In genomic region chr12:64451687-64452558, GRCh38 we compare ENCODE assay signal across 7 cellular contexts. TPM values are rescaled to one million over a fixed set of nuclear protein-coding genes. Genes with fewer than 3 reads are reported as not detected.
DNase-seq lines count a peak whose midpoint lies in the region; ATAC-seq, FAIRE-seq and TF ChIP-seq lines count a peak whose summit lies in the region.

Gene TBK1 (plus strand): TSS chr12:64452120. CDS start chr12:64455871, 3,751 bp downstream.

- SMC1A ChIA-PET in GM12878 (lab: Charles Lee; ENCODE audit: uncharacterized antibody, unreplicated experiment), result interaction anchor here (2.2 kb wide), 1 partner anchor 15 kb away, joined by 9 read pairs; no protein-coding TSS in a partner anchor

- H3K27me3 ChIP-seq in GM12878 (replicated peaks in 1 of 2; ENCODE audit: control insufficient read depth in 2 of 2, insufficient read depth in 2 of 2, low read length in 1 of 2) (no peaks in the 10 kb centered on the region), gastrocnemius medialis (no peaks in the 10 kb centered on the region)

- H3K4me1 ChIP-seq in GM12878 (ENCODE audit: control insufficient read depth, insufficient read depth, low read length) (peaks cover 1% of the 10 kb centered on the region; the same call in 1 of the 2 replicates), gastrocnemius medialis (peaks cover 12 to 16% of the 10 kb centered on the region in 2 donors)

- H3K4me3 ChIP-seq in GM12878, result peak within 1 kb of the TSS; percentile 97
- H3K4me3 ChIP-seq in gastrocnemius medialis, result peak within 1 kb of the TSS; percentile 80 to 99 (median 90)

- no peak for TF ChIP-seq RAD21 in GM12878 (IDR thresholded peaks at IDR 0.05; ENCODE audit: insufficient read depth, low read depth, low read length)

- ATAC-seq in GM18499 (IDR thresholded peaks at IDR 0.05; ENCODE audit: insufficient read depth, unreplicated experiment), result peak; percentile 62
- ATAC-seq in HG02840 (IDR thresholded peaks at IDR 0.05; ENCODE audit: low FRiP score, unreplicated experiment), result peak; percentile 89
- peak; percentile 92 for ATAC-seq in GM12878
- peak; percentile 97 to 98 for ATAC-seq in gastrocnemius medialis

- RAD21 ChIA-PET in GM12878 (lab: Charles Lee; ENCODE audit: unreplicated experiment), result no interaction called here

- no peak for TF ChIP-seq CTCF in GM12878 (IDR thresholded peaks at IDR 0.05 in 2 of 3, conservative IDR thresholded peaks at IDR 0.05 in 1 of 3; ENCODE audit: control insufficient read depth in 2 of 3, extremely low read depth in 1 of 3, insufficient read depth in 1 of 3, low read depth in 3 of 3, low read length in 3 of 3)
- peak in 4 of 5 experiments; percentile 9 to 34 (median 20) for TF ChIP-seq CTCF in gastrocnemius medialis (IDR thresholded peaks at IDR 0.05 in 4 of 5, conservative IDR thresholded peaks at IDR 0.05 in 1 of 5)

- CTCF ChIA-PET in GM12878 (lab: Yijun Ruan, JAX), result interaction anchor here (1.4 kb wide), 1 partner anchor 48 kb away, joined by 3 read pairs; no protein-coding TSS in a partner anchor

- H3K9me3 ChIP-seq in GM12878 (replicated peaks; ENCODE audit: control insufficient read depth, insufficient read depth, low read length), result no peaks in the 10 kb centered on the region
- H3K9me3 ChIP-seq in gastrocnemius medialis, result no peaks in the 10 kb centered on the region

- FAIRE-seq in GM12878 (lab: Jason Lieb, UNC), result peak; percentile 7

- peaks cover 53% of the 10 kb centered on the region for H3K79me2 ChIP-seq in GM12878 (ENCODE audit: control insufficient read depth, insufficient read depth, low read length)

- TF ChIP-seq EP300 in GM12878 (IDR thresholded peaks at IDR 0.05; ENCODE audit: borderline replicate concordance in 1 of 2, control insufficient read depth in 1 of 2, low read depth in 2 of 2, low read length in 2 of 2), result no peak

- H4K20me1 ChIP-seq in GM12878 (ENCODE audit: control insufficient read depth, insufficient read depth), result no peaks in the 10 kb centered on the region

- in situ Hi-C loops in GM12878 (cut with MboI) (no loop called here), gastrocnemius medialis (cut with MboI; ENCODE audit: low sequenced_read_pairs in 4 of 4) (no loop called here)

- peak within 1 kb of the TSS; percentile 98 for H2AFZ ChIP-seq in GM12878 (ENCODE audit: control insufficient read depth, low read depth, low read length)

- TF ChIP-seq POLR2A in GM12878 (IDR thresholded peaks at IDR 0.05; ENCODE audit: low read depth, low read length) (peak; percentile 83), gastrocnemius medialis (IDR thresholded peaks at IDR 0.05) (peak; percentile 90 to 94)

- POLR2A ChIA-PET in GM12878 (lab: Charles Lee), result interaction anchor here (0.6 kb wide), 1 partner anchor 11 kb away, joined by 3 read pairs; no protein-coding TSS in a partner anchor

- intact Hi-C loops in GM12878 (cut with micrococcal nuclease; ENCODE audit: unreplicated experiment), result loop anchor here (1.0 to 5.0 kb wide), 3 partner anchors 48 to 230 kb away; partner anchors contain the start of genes KICS2, RASSF3 and XPOT
- intact Hi-C loops in gastrocnemius medialis (cut with DNase I; ENCODE audit: low total_unique reads), result loop anchor here (1.0 to 5.0 kb wide), 5 partner anchors 17 to 610 kb away; partner anchors contain the start of genes GNS, KICS2, SRGAP1 and XPOT

- BruUV-seq in GM12878 (replicated peaks; lab: Mats Ljungman, UMichigan), result no TSS peak

- H3K27ac ChIP-seq in GM12878 (ENCODE audit: control insufficient read depth, insufficient read depth), result peak within 1 kb of the TSS; percentile 88
- peak within 1 kb of the TSS; percentile 89 to 99 (median 95) for H3K27ac ChIP-seq in gastrocnemius medialis

- DNase-seq in NCI-H146 treated with DMSO at 0.1 percent for 48 hours (lab: John Stamatoyannopoulos, UW; ENCODE audit: unreplicated experiment), result peak; percentile 56
- peak; percentile 38 for DNase-seq in T-helper 9 cell
- peak; percentile 53 for DNase-seq in GM12878 (ENCODE audit: low read depth, low spot score)
- peak; percentile 23 for DNase-seq in iPS DF 19.7 (ENCODE audit: low read depth, low spot score)
- peak; percentile 77 to 91 for DNase-seq in gastrocnemius medialis

- H3K36me3 ChIP-seq in GM12878 (ENCODE audit: control insufficient read depth in 2 of 2, insufficient read depth in 2 of 2, low read length in 1 of 2) (peaks cover 2 to 14% of the 10 kb centered on the region in 2 experiments; a peak in 3 of 4 replicates), gastrocnemius medialis (peaks cover 0 to 28% of the 10 kb centered on the region in 2 donors)

- under 1% methylated on average over 86 of the region's 94 CpGs for WGBS in GM12878 (ENCODE audit: insufficient coverage, insufficient replicate concordance, low lambda C conversion rate, missing lambda C conversion rate)

- peak within 1 kb of the TSS; percentile 85 for H3K4me2 ChIP-seq in GM12878 (ENCODE audit: control insufficient read depth, insufficient read depth)

- peak within 1 kb of the TSS; percentile 93 for H3K9ac ChIP-seq in GM12878 (ENCODE audit: control insufficient read depth, insufficient read depth, low read length)

TF ChIP-seq in GM12878, 131 proteins besides CTCF, POLR2A, EP300 and RAD21 (continues in another document):
- TF ChIP-seq SPI1 (IDR thresholded peaks at IDR 0.05; ENCODE audit: borderline replicate concordance, insufficient read depth, low read depth, low read length), result no peak
- TF ChIP-seq IKZF2 (IDR thresholded peaks at IDR 0.05), result no peak
- TF ChIP-seq, protein P1, sequence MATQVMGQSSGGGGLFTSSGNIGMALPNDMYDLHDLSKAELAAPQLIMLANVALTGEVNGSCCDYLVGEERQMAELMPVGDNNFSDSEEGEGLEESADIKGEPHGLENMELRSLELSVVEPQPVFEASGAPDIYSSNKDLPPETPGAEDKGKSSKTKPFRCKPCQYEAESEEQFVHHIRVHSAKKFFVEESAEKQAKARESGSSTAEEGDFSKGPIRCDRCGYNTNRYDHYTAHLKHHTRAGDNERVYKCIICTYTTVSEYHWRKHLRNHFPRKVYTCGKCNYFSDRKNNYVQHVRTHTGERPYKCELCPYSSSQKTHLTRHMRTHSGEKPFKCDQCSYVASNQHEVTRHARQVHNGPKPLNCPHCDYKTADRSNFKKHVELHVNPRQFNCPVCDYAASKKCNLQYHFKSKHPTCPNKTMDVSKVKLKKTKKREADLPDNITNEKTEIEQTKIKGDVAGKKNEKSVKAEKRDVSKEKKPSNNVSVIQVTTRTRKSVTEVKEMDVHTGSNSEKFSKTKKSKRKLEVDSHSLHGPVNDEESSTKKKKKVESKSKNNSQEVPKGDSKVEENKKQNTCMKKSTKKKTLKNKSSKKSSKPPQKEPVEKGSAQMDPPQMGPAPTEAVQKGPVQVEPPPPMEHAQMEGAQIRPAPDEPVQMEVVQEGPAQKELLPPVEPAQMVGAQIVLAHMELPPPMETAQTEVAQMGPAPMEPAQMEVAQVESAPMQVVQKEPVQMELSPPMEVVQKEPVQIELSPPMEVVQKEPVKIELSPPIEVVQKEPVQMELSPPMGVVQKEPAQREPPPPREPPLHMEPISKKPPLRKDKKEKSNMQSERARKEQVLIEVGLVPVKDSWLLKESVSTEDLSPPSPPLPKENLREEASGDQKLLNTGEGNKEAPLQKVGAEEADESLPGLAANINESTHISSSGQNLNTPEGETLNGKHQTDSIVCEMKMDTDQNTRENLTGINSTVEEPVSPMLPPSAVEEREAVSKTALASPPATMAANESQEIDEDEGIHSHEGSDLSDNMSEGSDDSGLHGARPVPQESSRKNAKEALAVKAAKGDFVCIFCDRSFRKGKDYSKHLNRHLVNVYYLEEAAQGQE (IDR thresholded peaks at IDR 0.05; ENCODE audit: low read depth, low read length), result 0 out of 2 replicates have a peak, but pooled peaks have one; percentile 8
- TF ChIP-seq LARP7 (IDR thresholded peaks at IDR 0.05), result peak; percentile 96
- no peak; the same call in 1 of the 2 replicates for TF ChIP-seq CREB1 (IDR thresholded peaks at IDR 0.05; ENCODE audit: low read depth)
- TF ChIP-seq SREBF2 (IDR thresholded peaks at IDR 0.05; ENCODE audit: low read length), result no peak
- no peak for TF ChIP-seq CBFB (IDR thresholded peaks at IDR 0.05; ENCODE audit: low read depth)
- no peak for TF ChIP-seq SREBF1 (IDR thresholded peaks at IDR 0.05; ENCODE audit: low read length)

RNA-seq across cellular contexts. Expression of gene TBK1, which starts in this region (rescaled TPM):
- 102 and 103 TPM in 2 replicates for total RNA-seq in GM12878 (2013; cell fraction: nucleolus; rRNA removed)
- total RNA-seq in GM12878 (2014; rRNA removed) (36.1 and 43.8 TPM in 2 replicates), GM12878 (2014; rRNA removed; fragmentation: Illumina TruSeq; extraction: Trizol) (44.7 and 47.1 TPM in 2 replicates), GM12878 (2021) (22.6 and 28.5 TPM in 2 replicates), gastrocnemius medialis (10 to 100 TPM; 20.1 to 40.8 (median 27.6) TPM)
- polyA plus RNA-seq in GM12878 (2011; ENCODE audit: low read depth), result 8.6 TPM
- polyA plus RNA-seq in GM12878 (2011; rRNA removed) (40.2 and 74.6 TPM in 2 replicates), GM12878 (2014; fragmentation: Illumina TruSeq; extraction: Trizol) (39.2 and 48.0 TPM in 2 replicates), GM12878 (2014; fragmentation: Nextera tagmentation; extraction: Ambion mirVana) (10 to 100 TPM; 13.4 to 18.0 TPM), GM12878 (2014; rRNA removed) (24.7 and 31.0 TPM in 2 replicates), GM12878 (2016; fragmentation: Nextera tagmentation; extraction: Ambion mirVana) (10 to 100 TPM; 48.2 to 49.3 TPM)
- polyA plus RNA-seq in GM12878 (2011; cell fraction: cytosol; rRNA removed), result 7.5 and 8.4 TPM in 2 replicates
- polyA plus RNA-seq in GM12878 (2011; cell fraction: nucleus; rRNA removed), result 26.1 and 31.6 TPM in 2 replicates
- polyA plus RNA-seq in GM12878 (2012), result 17.2 and 21.2 TPM in 2 replicates
- 15.3 and 25.0 TPM in 2 replicates for polyA minus RNA-seq in GM12878 (2011; rRNA and poly(A)+ RNA removed)
- polyA minus RNA-seq in GM12878 (2011; cell fraction: cytosol; rRNA and poly(A)+ RNA removed), result 10.3 and 12.6 TPM in 2 replicates
- polyA minus RNA-seq in GM12878 (2011; cell fraction: nucleus; rRNA and poly(A)+ RNA removed), result 20.8 and 33.4 TPM in 2 replicates

Comparison
In these comparisons a context has a peak if more than half of its experiments do, and no peak if none do; other contexts are left out.
1. Peak in every context shown above with its lines: DNase-seq, ATAC-seq, H3K4me3 ChIP-seq and H3K27ac ChIP-seq.
2. DNase-seq: peak in every context shown above with its lines; median percentile 84 in gastrocnemius medialis; 56 in NCI-H146 treated with DMSO at 0.1 percent for 48 hours; 53 in GM12878; 38 in T-helper 9 cell; 23 in iPS DF 19.7.
3. CTCF ChIP-seq: peak in gastrocnemius medialis (4 of 5); none in GM12878 (0 of 3).